11 cellular contexts compared by ENCODE assay signal in the genomic region with DNA sequence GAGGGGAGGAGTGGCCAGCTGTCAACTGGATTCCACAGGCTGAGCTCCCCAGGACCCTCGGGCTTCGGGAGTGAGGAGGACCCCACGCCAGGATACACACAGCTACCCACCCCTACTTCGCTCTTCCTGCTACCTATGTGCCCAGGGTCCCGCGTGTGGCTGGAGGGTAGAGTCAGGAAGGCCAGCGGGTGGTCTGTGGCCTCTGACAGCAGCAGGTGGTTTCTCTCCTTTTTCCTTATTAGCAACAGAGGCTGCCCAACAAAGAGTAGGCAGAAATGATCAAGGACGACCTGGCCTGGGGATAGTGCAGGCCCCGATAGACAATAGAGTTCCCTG. TPM values are rescaled to one million over a fixed set of nuclear protein-coding genes. Genes with fewer than 3 reads are reported as not detected.
DNase-seq lines count a peak whose midpoint lies in the region; ATAC-seq, FAIRE-seq and TF ChIP-seq lines count a peak whose summit lies in the region.
"Had no signal": no experiment of that assay in that cellular context is flagged by ENCODE, and none has a peak within 500 bp of the region (broad histone marks: within the 10 kb centered on the region; RNA-seq: fewer than 3 reads in every experiment).

No MANE protein-coding gene starts in this region.

- H3K9me3 ChIP-seq in A549 (no peaks in the 10 kb centered on the region), HUES64 (ENCODE audit: insufficient read depth, low read depth, low read length) (no peaks in the 10 kb centered on the region)
- H3K9me3 ChIP-seq in effector memory CD4-positive, alpha-beta T cell (ENCODE audit: control insufficient read depth, low read length), result no peaks in the 10 kb centered on the region

- no peak overlapping the region for H3K9ac ChIP-seq in HUES64 (ENCODE audit: low read depth, low read length)

- H3K4me1 ChIP-seq in A549, result peaks cover 28% of the 10 kb centered on the region; the same call in 2 of the 3 replicates
- peaks cover 20% of the 10 kb centered on the region for H3K4me1 ChIP-seq in HUES64 (ENCODE audit: insufficient read depth, low read length)
- peaks cover 10% of the 10 kb centered on the region for H3K4me1 ChIP-seq in effector memory CD4-positive, alpha-beta T cell (ENCODE audit: control insufficient read depth, insufficient read depth, low read length, poor library complexity, severe bottlenecking)

- ATAC-seq in A549 (no peak), HG02759 (IDR thresholded peaks at IDR 0.05; ENCODE audit: unreplicated experiment) (no peak)

- FAIRE-seq in A549 (lab: Jason Lieb, UNC), result no peak
- FAIRE-seq: endothelial cell of umbilical vein had no signal

- no peak overlapping the region for H3K27ac Mint-ChIP-seq in nephron

- H3K9me3 Mint-ChIP-seq in nephron, result no peaks in the 10 kb centered on the region

- peak overlapping the region; percentile 90 for H3K4me3 ChIP-seq in A549
- peak overlapping the region; percentile 81 for H3K4me3 ChIP-seq in HUES64 (ENCODE audit: low read length)
- H3K4me3 ChIP-seq in coronary artery, result peak overlapping the region; percentile 89
- H3K4me3 ChIP-seq in effector memory CD4-positive, alpha-beta T cell (ENCODE audit: insufficient read depth, low read depth, low read length, poor library complexity, severe bottlenecking), result no peak overlapping the region

- peaks cover 72% of the 10 kb centered on the region for H3K27me3 Mint-ChIP-seq in nephron (ENCODE audit: low read depth)

- WGBS in A549 (ENCODE audit: missing lambda C conversion rate), result 76% methylated on average over 9 of the region's 9 CpGs
- 17% methylated on average over 9 of the region's 9 CpGs for WGBS in HUES64

- CTCF ChIA-PET in A549 (lab: Yijun Ruan, JAX), result interaction anchor here (0.7 to 27.7 kb wide), 15 partner anchors 52 to 469 kb away, joined by 3 to 627 read pairs (median 5); no protein-coding TSS in a partner anchor

- no peak for TF ChIP-seq POLR2A in A549 (IDR thresholded peaks at IDR 0.05; ENCODE audit: low read length)

- H3K4me1 Mint-ChIP-seq in nephron, result peaks cover 25% of the 10 kb centered on the region

- H3K36me3 ChIP-seq in HUES64 (ENCODE audit: insufficient read depth, low read length), result no peaks in the 10 kb centered on the region
- no peaks in the 10 kb centered on the region for H3K36me3 ChIP-seq in effector memory CD4-positive, alpha-beta T cell (ENCODE audit: control insufficient read depth, insufficient read depth, low read length)

- peak overlapping the region; percentile 98 for H3K4me2 ChIP-seq in A549

- TF ChIP-seq EP300 in A549 (IDR thresholded peaks at IDR 0.05), result no peak

- DNase-seq in A549 (ENCODE audit: low read depth in 1 of 2, low spot score in 1 of 2), result no peak
- DNase-seq in coronary artery (ENCODE audit: low spot score), result no peak
- DNase-seq in effector memory CD4-positive, alpha-beta T cell, result no peak
- no peak for DNase-seq in HuH-7.5 (ENCODE audit: low spot score)
- no peak for DNase-seq in SIG-M5 (lab: John Stamatoyannopoulos, UW)
- DNase-seq: activated CD4-positive, alpha-beta T cell treated with anti-CD3 and anti-CD28 coated beads, Interleukin-2, amount 50 U/mL, for 48 hours; DMS153 had no signal

- TF ChIP-seq CTCF in A549 (IDR thresholded peaks at IDR 0.05), result no peak
- no peak for TF ChIP-seq CTCF in coronary artery (IDR thresholded peaks at IDR 0.05)
- no peak for TF ChIP-seq CTCF in nephron (IDR thresholded peaks at IDR 0.05; ENCODE audit: unreplicated experiment in 3 of 3)

- no peaks in the 10 kb centered on the region for H3K36me3 Mint-ChIP-seq in nephron (ENCODE audit: low read depth)

- H3K4me3 Mint-ChIP-seq in nephron, result peak overlapping the region; percentile 83 to 86 (median 84)

- peaks cover 75% of the 10 kb centered on the region for H3K27me3 ChIP-seq in HUES64 (ENCODE audit: insufficient read depth, low read length)
- peaks cover 12% of the 10 kb centered on the region for H3K27me3 ChIP-seq in effector memory CD4-positive, alpha-beta T cell (replicated peaks; ENCODE audit: control insufficient read depth, insufficient read depth, low read length, poor library complexity, severe bottlenecking)

- POLR2A ChIA-PET in A549 (lab: Yijun Ruan, JAX), result no interaction called here

- TF ChIP-seq RAD21 in A549 (conservative IDR thresholded peaks at IDR 0.05 in 1 of 2, IDR thresholded peaks at IDR 0.05 in 1 of 2), result no peak

- peak overlapping the region; percentile 83 to 89; a peak in 5 of 6 replicates for H3K27ac ChIP-seq in A549
- no peak overlapping the region for H3K27ac ChIP-seq in HUES64 (ENCODE audit: low read depth, low read length)
- peak overlapping the region; percentile 70 to 93 for H3K27ac ChIP-seq in coronary artery
- no peak overlapping the region for H3K27ac ChIP-seq in effector memory CD4-positive, alpha-beta T cell (ENCODE audit: insufficient read depth, low read length, poor library complexity, severe bottlenecking)

TF ChIP-seq in A549, 52 proteins besides CTCF, POLR2A, EP300 and RAD21:
- no peak for TF ChIP-seq NR3C1 (IDR thresholded peaks at IDR 0.05)
- no peak for TF ChIP-seq ZNF302 (CRISPR knock-in tag; IDR thresholded peaks at IDR 0.05)
- TF ChIP-seq, protein P1, sequence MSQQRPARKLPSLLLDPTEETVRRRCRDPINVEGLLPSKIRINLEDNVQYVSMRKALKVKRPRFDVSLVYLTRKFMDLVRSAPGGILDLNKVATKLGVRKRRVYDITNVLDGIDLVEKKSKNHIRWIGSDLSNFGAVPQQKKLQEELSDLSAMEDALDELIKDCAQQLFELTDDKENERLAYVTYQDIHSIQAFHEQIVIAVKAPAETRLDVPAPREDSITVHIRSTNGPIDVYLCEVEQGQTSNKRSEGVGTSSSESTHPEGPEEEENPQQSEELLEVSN (IDR thresholded peaks at IDR 0.05; ENCODE audit: borderline replicate concordance, low read depth), result no peak
- no peak for TF ChIP-seq HDAC2 (IDR thresholded peaks at IDR 0.05)
- TF ChIP-seq, protein P2, sequence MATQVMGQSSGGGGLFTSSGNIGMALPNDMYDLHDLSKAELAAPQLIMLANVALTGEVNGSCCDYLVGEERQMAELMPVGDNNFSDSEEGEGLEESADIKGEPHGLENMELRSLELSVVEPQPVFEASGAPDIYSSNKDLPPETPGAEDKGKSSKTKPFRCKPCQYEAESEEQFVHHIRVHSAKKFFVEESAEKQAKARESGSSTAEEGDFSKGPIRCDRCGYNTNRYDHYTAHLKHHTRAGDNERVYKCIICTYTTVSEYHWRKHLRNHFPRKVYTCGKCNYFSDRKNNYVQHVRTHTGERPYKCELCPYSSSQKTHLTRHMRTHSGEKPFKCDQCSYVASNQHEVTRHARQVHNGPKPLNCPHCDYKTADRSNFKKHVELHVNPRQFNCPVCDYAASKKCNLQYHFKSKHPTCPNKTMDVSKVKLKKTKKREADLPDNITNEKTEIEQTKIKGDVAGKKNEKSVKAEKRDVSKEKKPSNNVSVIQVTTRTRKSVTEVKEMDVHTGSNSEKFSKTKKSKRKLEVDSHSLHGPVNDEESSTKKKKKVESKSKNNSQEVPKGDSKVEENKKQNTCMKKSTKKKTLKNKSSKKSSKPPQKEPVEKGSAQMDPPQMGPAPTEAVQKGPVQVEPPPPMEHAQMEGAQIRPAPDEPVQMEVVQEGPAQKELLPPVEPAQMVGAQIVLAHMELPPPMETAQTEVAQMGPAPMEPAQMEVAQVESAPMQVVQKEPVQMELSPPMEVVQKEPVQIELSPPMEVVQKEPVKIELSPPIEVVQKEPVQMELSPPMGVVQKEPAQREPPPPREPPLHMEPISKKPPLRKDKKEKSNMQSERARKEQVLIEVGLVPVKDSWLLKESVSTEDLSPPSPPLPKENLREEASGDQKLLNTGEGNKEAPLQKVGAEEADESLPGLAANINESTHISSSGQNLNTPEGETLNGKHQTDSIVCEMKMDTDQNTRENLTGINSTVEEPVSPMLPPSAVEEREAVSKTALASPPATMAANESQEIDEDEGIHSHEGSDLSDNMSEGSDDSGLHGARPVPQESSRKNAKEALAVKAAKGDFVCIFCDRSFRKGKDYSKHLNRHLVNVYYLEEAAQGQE (IDR thresholded peaks at IDR 0.05), result no peak; the same call in 1 of the 2 replicates
- TF ChIP-seq, protein P3, sequence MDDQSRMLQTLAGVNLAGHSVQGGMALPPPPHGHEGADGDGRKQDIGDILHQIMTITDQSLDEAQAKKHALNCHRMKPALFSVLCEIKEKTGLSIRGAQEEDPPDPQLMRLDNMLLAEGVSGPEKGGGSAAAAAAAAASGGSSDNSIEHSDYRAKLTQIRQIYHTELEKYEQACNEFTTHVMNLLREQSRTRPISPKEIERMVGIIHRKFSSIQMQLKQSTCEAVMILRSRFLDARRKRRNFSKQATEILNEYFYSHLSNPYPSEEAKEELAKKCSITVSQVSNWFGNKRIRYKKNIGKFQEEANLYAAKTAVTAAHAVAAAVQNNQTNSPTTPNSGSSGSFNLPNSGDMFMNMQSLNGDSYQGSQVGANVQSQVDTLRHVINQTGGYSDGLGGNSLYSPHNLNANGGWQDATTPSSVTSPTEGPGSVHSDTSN (IDR thresholded peaks at IDR 0.05), result no peak
- TF ChIP-seq KDM5A (IDR thresholded peaks at IDR 0.05), result no peak
- TF ChIP-seq RNF2 (IDR thresholded peaks at IDR 0.05; ENCODE audit: borderline replicate concordance, low read depth), result no peak

RNA-seq across cellular contexts. Expression of a gene that starts 1.1 kb away (rescaled TPM):
- 14.9 and 16.2 TPM in 2 replicates for polyA plus RNA-seq in A549 (2011; rRNA removed)
- 36.9 and 42.2 TPM in 2 replicates for polyA plus RNA-seq in A549 (2012; cell fraction: cytosol; rRNA removed)
- polyA plus RNA-seq in A549 (2012; cell fraction: nucleus; rRNA removed), result 50.8 and 52.5 TPM in 2 replicates
- polyA plus RNA-seq in A549 (2017; fragmentation: RNase III; extraction: RNeasy Plus Mini Kit Qiagen cat#74134 plus additional on column Dnase treatment), result 30.6 to 36.7 TPM (median 34.2 TPM) in 3 replicates
- 29.5 and 33.5 TPM in 2 replicates for polyA minus RNA-seq in A549 (2011; rRNA and poly(A)+ RNA removed)
- 2.4 TPM for polyA plus RNA-seq in HUES64 (2013, experiment 1 of 2)
- 2.0 TPM for polyA plus RNA-seq in HUES64 (2013, experiment 2 of 2)

Comparison
In these comparisons a context has a peak if more than half of its experiments do, and no peak if none do; other contexts are left out.
1. H3K27ac ChIP-seq: peak in A549 (2 of 2) and coronary artery (2 of 2); none in HUES64 (single experiment) and effector memory CD4-positive, alpha-beta T cell (single experiment).